ENCODE assay signal across 1 cellular context in genomic region chr11:68954970-68955958, GRCh38.
TF ChIP-seq lines count a peak whose summit lies in the region.

No MANE protein-coding gene starts in this region.

TF ChIP-seq in H1, 55 proteins besides CTCF, POLR2A, EP300 and RAD21:
- TF ChIP-seq POU5F1 (IDR thresholded peaks at IDR 0.05; ENCODE audit: low read depth, low read length) (no peak), NRF1 (IDR thresholded peaks at IDR 0.05; ENCODE audit: low read depth, low read length) (no peak), ATF3 (IDR thresholded peaks at IDR 0.05; ENCODE audit: insufficient read depth, low read depth, low read length) (no peak), E2F6 (IDR thresholded peaks at IDR 0.05) (no peak), RXRA (IDR thresholded peaks at IDR 0.05; ENCODE audit: insufficient read depth, low read depth, low read length) (no peak), EGR1 (IDR thresholded peaks at IDR 0.05; ENCODE audit: borderline replicate concordance, low read depth, low read length) (no peak), PHF8 (conservative IDR thresholded peaks at IDR 0.05; ENCODE audit: low read depth, low read length) (no peak), SIX5 (IDR thresholded peaks at IDR 0.05; ENCODE audit: low read depth, low read length) (no peak), SP2 (IDR thresholded peaks at IDR 0.05; ENCODE audit: low read length) (no peak), NANOG (IDR thresholded peaks at IDR 0.05; ENCODE audit: insufficient read depth, low read depth, low read length, poor library complexity, severe bottlenecking) (no peak), SIN3A (conservative IDR thresholded peaks at IDR 0.05 in 1 of 2, IDR thresholded peaks at IDR 0.05 in 1 of 2; ENCODE audit: low read depth in 1 of 2, low read length in 2 of 2) (no peak), CEBPB (IDR thresholded peaks at IDR 0.05; ENCODE audit: low read depth, low read length) (no peak), YY1 (IDR thresholded peaks at IDR 0.05; ENCODE audit: low read depth, low read length) (no peak), JUND (IDR thresholded peaks at IDR 0.05; ENCODE audit: low read length) (no peak), SP1 (IDR thresholded peaks at IDR 0.05; ENCODE audit: low read depth, low read length) (no peak), ZNF274 (IDR thresholded peaks at IDR 0.05; ENCODE audit: borderline replicate concordance, extremely low read depth, low read length) (no peak), GABPA (IDR thresholded peaks at IDR 0.05; ENCODE audit: borderline replicate concordance, insufficient read depth, low read length) (no peak), RBBP5 (IDR thresholded peaks at IDR 0.05; ENCODE audit: borderline replicate concordance, low read depth, low read length) (no peak), TAF7 (optimal IDR thresholded peaks at IDR 0.05; ENCODE audit: borderline replicate concordance, low read depth, low read length) (no peak), CBX8 (IDR thresholded peaks at IDR 0.05; ENCODE audit: borderline replicate concordance, low read depth, low read length) (no peak)
